8 cellular contexts compared by ENCODE assay signal in the genomic region with DNA sequence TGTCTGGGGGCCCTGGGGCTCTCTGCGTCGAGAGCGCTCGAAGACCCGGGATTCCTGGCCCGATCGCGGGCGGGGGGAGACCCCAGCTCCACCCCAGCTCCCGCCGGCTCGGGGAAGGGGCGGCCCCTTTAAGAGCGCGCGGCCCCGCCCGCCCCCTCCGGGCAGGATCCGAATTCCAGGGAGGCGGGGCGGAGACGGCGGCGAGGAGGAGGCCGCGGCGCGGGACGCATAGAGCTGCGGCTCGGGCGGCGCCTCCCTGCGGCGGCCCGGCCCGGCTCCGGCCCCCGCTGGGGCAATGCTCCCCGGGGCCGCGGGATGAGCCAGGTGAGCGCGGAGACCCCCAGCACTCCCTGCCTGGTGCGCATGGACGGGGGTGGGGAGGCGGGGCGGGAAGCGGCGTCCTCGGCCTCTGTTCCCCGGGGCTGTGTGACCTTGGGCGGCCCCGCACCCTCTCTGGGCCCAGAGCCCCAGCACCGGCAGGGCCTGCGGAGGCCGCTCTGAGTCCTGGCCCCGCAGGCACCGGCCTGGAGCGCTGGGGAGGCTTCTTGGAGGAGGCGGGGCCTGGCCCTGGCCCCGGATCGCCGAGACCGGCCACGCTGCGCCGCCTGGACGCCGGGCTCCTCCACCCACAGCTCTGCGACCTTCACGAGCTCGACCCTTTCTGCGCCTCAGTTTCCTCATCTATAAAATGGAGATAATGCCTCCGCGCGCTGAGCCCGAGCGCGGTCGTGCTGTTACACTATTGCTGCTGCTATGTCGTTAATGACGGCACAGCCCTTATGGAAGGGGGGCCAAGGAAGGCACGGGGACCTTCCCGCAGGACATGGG. TPM values are rescaled to one million over a fixed set of nuclear protein-coding genes. Genes with fewer than 3 reads are reported as not detected.
DNase-seq lines count a peak whose midpoint lies in the region; ATAC-seq and TF ChIP-seq lines count a peak whose summit lies in the region.

No MANE protein-coding gene starts in this region.

- intact Hi-C loops in OCI-LY7 (cut with micrococcal nuclease; ENCODE audit: unreplicated experiment) = loop anchor here (10.0 kb wide), 1 partner anchor 218 kb away; no protein-coding TSS in a partner anchor

- POLR2A ChIA-PET in OCI-LY7 (lab: Charles Lee) = no interaction called here

- in situ Hi-C loops in GM13976 (cut with MboI; ENCODE audit: low sequenced_read_pairs, unreplicated experiment) = no loop called here

- no peak overlapping the region for H3K27ac Mint-ChIP-seq in activated naive CD4-positive, alpha-beta T cell treated with anti-CD3 and anti-CD28 coated beads, Interleukin-2, amount 50 U/mL, for 24 hours
- peak overlapping the region; percentile 75 for H3K27ac Mint-ChIP-seq in neural crest cell (ENCODE audit: unreplicated experiment)

- no peak overlapping the region for H2AFZ ChIP-seq in OCI-LY7 (ENCODE audit: low read length)

- H3K9me3 ChIP-seq in OCI-LY7 (ENCODE audit: low read length) = no peaks in the 10 kb centered on the region

- ATAC-seq in GM21723 (IDR thresholded peaks at IDR 0.05; ENCODE audit: unreplicated experiment) = no peak

- BruUV-seq in OCI-LY7 (replicated peaks; lab: Mats Ljungman, UMichigan) = no TSS peak

- H3K79me2 ChIP-seq in OCI-LY7 (ENCODE audit: insufficient read depth, low read depth, low read length) = no peaks in the 10 kb centered on the region

- H3K9me3 Mint-ChIP-seq in activated naive CD4-positive, alpha-beta T cell treated with anti-CD3 and anti-CD28 coated beads, Interleukin-2, amount 50 U/mL, for 24 hours = no peaks in the 10 kb centered on the region
- H3K9me3 Mint-ChIP-seq in neural crest cell = no peaks in the 10 kb centered on the region

- peaks cover 10% of the 10 kb centered on the region for H3K27me3 Mint-ChIP-seq in activated naive CD4-positive, alpha-beta T cell treated with anti-CD3 and anti-CD28 coated beads, Interleukin-2, amount 50 U/mL, for 24 hours
- peaks cover 5% of the 10 kb centered on the region for H3K27me3 Mint-ChIP-seq in neural crest cell (ENCODE audit: low read depth)

- H3K36me3 Mint-ChIP-seq in activated naive CD4-positive, alpha-beta T cell treated with anti-CD3 and anti-CD28 coated beads, Interleukin-2, amount 50 U/mL, for 24 hours = no peaks in the 10 kb centered on the region
- H3K36me3 Mint-ChIP-seq in neural crest cell (ENCODE audit: low read depth) = no peaks in the 10 kb centered on the region

- peak overlapping the region; percentile 89 for H3K4me3 Mint-ChIP-seq in activated naive CD4-positive, alpha-beta T cell treated with anti-CD3 and anti-CD28 coated beads, Interleukin-2, amount 50 U/mL, for 24 hours
- H3K4me3 Mint-ChIP-seq in neural crest cell = peak overlapping the region; percentile 90

- DNase-seq in AG10803 (ENCODE audit: low read depth) (peak; percentile 71), GM13976 (ENCODE audit: low spot score) (peak; percentile 63), NCI-H510A treated with DMSO at 0.1 percent for 48 hours (lab: John Stamatoyannopoulos, UW) (peak; percentile 23), glomerular visceral epithelial cell (ENCODE audit: extremely low spot score) (peak; percentile 72), neural crest cell (ENCODE audit: low read depth, low spot score) (peak; percentile 79), OCI-LY7 (ENCODE audit: low spot score) (no peak)

- H3K4me1 ChIP-seq in OCI-LY7 (ENCODE audit: insufficient read depth, low read length, poor library complexity, severe bottlenecking) = peaks cover 8% of the 10 kb centered on the region

- H4K20me1 ChIP-seq in OCI-LY7 (ENCODE audit: insufficient read depth, low read length) = no peaks in the 10 kb centered on the region

- H3K4me1 Mint-ChIP-seq in activated naive CD4-positive, alpha-beta T cell treated with anti-CD3 and anti-CD28 coated beads, Interleukin-2, amount 50 U/mL, for 24 hours = peaks cover 7% of the 10 kb centered on the region
- H3K4me1 Mint-ChIP-seq in neural crest cell = peaks cover 12% of the 10 kb centered on the region

- no peak for TF ChIP-seq CTCF in AG10803 (conservative IDR thresholded peaks at IDR 0.05; ENCODE audit: low read length)
- TF ChIP-seq CTCF in GM13976 (IDR thresholded peaks at IDR 0.05; ENCODE audit: borderline replicate concordance, control extremely low read depth, extremely low read depth, insufficient read depth, missing control alignments) = no peak
- peak; percentile 11 for TF ChIP-seq CTCF in neural crest cell (conservative IDR thresholded peaks at IDR 0.05)
- no peak for TF ChIP-seq CTCF in OCI-LY7 (conservative IDR thresholded peaks at IDR 0.05; ENCODE audit: low read length)

- H3K27ac ChIP-seq in OCI-LY7 (ENCODE audit: low read depth, low read length, poor library complexity, severe bottlenecking) = no peak overlapping the region

- no peak overlapping the region for H3K4me2 ChIP-seq in OCI-LY7 (ENCODE audit: low read length)

- H3K9me2 ChIP-seq in OCI-LY7 (ENCODE audit: insufficient read depth, low read length) = no peaks in the 10 kb centered on the region

- H3K36me3 ChIP-seq in OCI-LY7 (ENCODE audit: insufficient read depth, low read length) = no peaks in the 10 kb centered on the region

- H3K4me3 ChIP-seq in AG10803 (ENCODE audit: low read length) (peak overlapping the region; percentile 81), OCI-LY7 (ENCODE audit: low read depth, low read length, poor library complexity, severe bottlenecking) (no peak overlapping the region)

- CTCF ChIA-PET in OCI-LY7 (lab: Charles Lee; ENCODE audit: unreplicated experiment) = no interaction called here

RNA-seq across cellular contexts. Expression of a gene that starts 0.6 kb away (rescaled TPM):
- total RNA-seq in neural crest cell (7.8 and 8.9 TPM in 2 replicates), OCI-LY7 (2022) (not detected in 2 replicates)
- total RNA-seq in OCI-LY7 (2014; rRNA removed; shearing (Covaris generic)) = not detected in 2 replicates

RNA-seq across cellular contexts. Expression of a gene that starts 8.5 kb away (rescaled TPM):
- total RNA-seq in neural crest cell (0.27 and 0.63 TPM in 2 replicates), OCI-LY7 (2022) (23.3 and 23.7 TPM in 2 replicates)
- total RNA-seq in OCI-LY7 (2014; rRNA removed; shearing (Covaris generic)) = 2.7 and 5.2 TPM in 2 replicates

RNA-seq across cellular contexts. Expression of a gene that starts 39.0 kb away (rescaled TPM):
- total RNA-seq in neural crest cell = 483 and 497 TPM in 2 replicates
- total RNA-seq in OCI-LY7 (2014; rRNA removed; shearing (Covaris generic)) = 270 and 311 TPM in 2 replicates
- 333 and 375 TPM in 2 replicates for total RNA-seq in OCI-LY7 (2022)

RNA-seq across cellular contexts. Expression of a gene that starts 39.3 kb away (rescaled TPM):
- total RNA-seq in neural crest cell (64.9 and 65.6 TPM in 2 replicates), OCI-LY7 (2022) (38.6 and 39.2 TPM in 2 replicates)
- total RNA-seq in OCI-LY7 (2014; rRNA removed; shearing (Covaris generic)) = 37.9 and 44.5 TPM in 2 replicates
